Comparison of ENCODE assay signal across 1 cellular context in the genomic region with DNA sequence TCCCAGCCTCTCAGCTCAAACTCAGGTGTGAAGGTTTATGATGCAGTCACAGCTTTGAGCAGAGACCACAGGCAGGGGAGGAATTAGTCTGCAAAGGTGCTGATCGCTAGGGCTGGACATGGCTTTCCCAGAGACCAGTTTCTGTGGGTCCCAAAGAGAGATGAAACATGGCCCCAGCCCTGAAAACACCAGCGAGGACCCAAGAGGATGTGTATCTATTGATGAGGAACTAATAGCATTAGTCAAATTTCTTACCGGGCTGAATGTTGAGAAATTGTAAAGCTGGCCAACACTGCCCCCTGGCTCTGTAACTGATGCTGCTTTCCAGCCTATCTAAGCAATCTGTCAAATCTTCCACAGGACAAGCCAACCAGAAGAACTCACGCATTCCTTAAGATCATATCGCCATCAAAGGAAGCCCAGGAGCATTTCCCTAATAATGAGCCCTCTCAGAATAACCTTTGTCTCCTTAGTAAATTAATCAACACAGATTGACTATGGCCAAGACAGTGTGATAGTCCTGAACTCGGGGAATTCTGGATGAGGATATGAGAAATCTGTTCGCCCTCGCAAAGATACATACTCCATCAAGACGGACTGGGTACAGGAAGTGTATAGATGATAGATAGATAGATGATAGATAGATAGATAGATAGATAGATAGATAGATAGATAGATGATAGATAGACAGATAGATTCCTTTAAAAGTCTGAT.
TF ChIP-seq lines count a peak whose summit lies in the region.

No MANE protein-coding gene starts in this region.

TF ChIP-seq in GM12878, 131 proteins besides CTCF, POLR2A, EP300 and RAD21 (continued from another document):
- TF ChIP-seq, protein P1, sequence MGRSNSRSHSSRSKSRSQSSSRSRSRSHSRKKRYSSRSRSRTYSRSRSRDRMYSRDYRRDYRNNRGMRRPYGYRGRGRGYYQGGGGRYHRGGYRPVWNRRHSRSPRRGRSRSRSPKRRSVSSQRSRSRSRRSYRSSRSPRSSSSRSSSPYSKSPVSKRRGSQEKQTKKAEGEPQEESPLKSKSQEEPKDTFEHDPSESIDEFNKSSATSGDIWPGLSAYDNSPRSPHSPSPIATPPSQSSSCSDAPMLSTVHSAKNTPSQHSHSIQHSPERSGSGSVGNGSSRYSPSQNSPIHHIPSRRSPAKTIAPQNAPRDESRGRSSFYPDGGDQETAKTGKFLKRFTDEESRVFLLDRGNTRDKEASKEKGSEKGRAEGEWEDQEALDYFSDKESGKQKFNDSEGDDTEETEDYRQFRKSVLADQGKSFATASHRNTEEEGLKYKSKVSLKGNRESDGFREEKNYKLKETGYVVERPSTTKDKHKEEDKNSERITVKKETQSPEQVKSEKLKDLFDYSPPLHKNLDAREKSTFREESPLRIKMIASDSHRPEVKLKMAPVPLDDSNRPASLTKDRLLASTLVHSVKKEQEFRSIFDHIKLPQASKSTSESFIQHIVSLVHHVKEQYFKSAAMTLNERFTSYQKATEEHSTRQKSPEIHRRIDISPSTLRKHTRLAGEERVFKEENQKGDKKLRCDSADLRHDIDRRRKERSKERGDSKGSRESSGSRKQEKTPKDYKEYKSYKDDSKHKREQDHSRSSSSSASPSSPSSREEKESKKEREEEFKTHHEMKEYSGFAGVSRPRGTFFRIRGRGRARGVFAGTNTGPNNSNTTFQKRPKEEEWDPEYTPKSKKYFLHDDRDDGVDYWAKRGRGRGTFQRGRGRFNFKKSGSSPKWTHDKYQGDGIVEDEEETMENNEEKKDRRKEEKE (IDR thresholded peaks at IDR 0.05) = no peak
- no peak for TF ChIP-seq PAX5 (IDR thresholded peaks at IDR 0.05; ENCODE audit: borderline replicate concordance, low read depth, low read length)
